Comparison of ENCODE assay signal across 19 cellular contexts in genomic region chr15:75185271-75186029, GRCh38. TPM values are rescaled to one million over a fixed set of nuclear protein-coding genes. Genes with fewer than 3 reads are reported as not detected.
DNase-seq lines count a peak whose midpoint lies in the region; ATAC-seq and TF ChIP-seq lines count a peak whose summit lies in the region.
"Had no signal": no experiment of that assay in that cellular context is flagged by ENCODE, and none has a peak within 500 bp of the region (broad histone marks: within the 10 kb centered on the region; RNA-seq: fewer than 3 reads in every experiment).

No MANE protein-coding gene starts in this region.

- H3K36me3 Mint-ChIP-seq in WTC11 (0 out of 2 replicates have a peak, but pooled peaks cover 2% of the 10 kb centered on the region), T-cell (no peaks in the 10 kb centered on the region)

- no peak overlapping the region for H3K9ac ChIP-seq in Loucy (ENCODE audit: low read depth, low read length, poor library complexity, severe bottlenecking)
- H3K9ac ChIP-seq: KMS-11 had no signal

- H3K27me3 ChIP-seq in Loucy (ENCODE audit: insufficient read depth, low read length, poor library complexity, severe bottlenecking), result no peaks in the 10 kb centered on the region

- CTCF ChIA-PET in WTC11 (lab: Charles Lee), result interaction anchor here (0.9 to 1.8 kb wide), 2 partner anchors 16 to 156 kb away, joined by 3 to 8 read pairs; partner anchors contain the start of gene C15orf39
- CTCF ChIA-PET in T-cell (lab: Charles Lee), result no interaction called here

- H3K4me1 Mint-ChIP-seq in WTC11 (peaks cover 25% of the 10 kb centered on the region), T-cell (peaks cover 0 to 4% (median 4%) of the 10 kb centered on the region in 3 donors)

- H3K9me2 ChIP-seq in Loucy (replicated peaks; ENCODE audit: low read depth, low read length), result no peaks in the 10 kb centered on the region

- H3K4me3 ChIP-seq in Loucy (ENCODE audit: low read length, poor library complexity, severe bottlenecking), result no peak overlapping the region
- H3K4me3 ChIP-seq: GM12878 had no signal

- H3K9me3 Mint-ChIP-seq in WTC11 (peaks cover 13% of the 10 kb centered on the region), T-cell (no peaks in the 10 kb centered on the region)
- H3K9me3 Mint-ChIP-seq: CD4-positive, alpha-beta T cell had no signal

- no peaks in the 10 kb centered on the region for H3K79me2 ChIP-seq in Loucy (ENCODE audit: insufficient read depth, low read length)

- no peaks in the 10 kb centered on the region for H3F3A ChIP-seq in Loucy (ENCODE audit: low read depth)

- no peaks in the 10 kb centered on the region for H3K36me3 ChIP-seq in Loucy (ENCODE audit: insufficient read depth, low read length)

- peak; percentile 32 for ATAC-seq in left ventricle myocardium superior
- ATAC-seq in Right ventricle myocardium inferior, result no peak
- peak; percentile 21; the same call in 1 of the 2 replicates for ATAC-seq in WTC11
- ATAC-seq in T-cell (replicated peaks in 1 of 4), result no peak
- ATAC-seq: SK-N-SH treated with all-trans-retinoic acid at 6 μM for 48 hours had no signal

- POLR2A ChIA-PET in WTC11 (lab: Charles Lee) (interaction anchor here (0.7 kb wide), 1 partner anchor 13 kb away, joined by 5 read pairs; no protein-coding TSS in a partner anchor), T-cell (lab: Charles Lee) (no interaction called here)

- H3K4me1 ChIP-seq in Loucy (ENCODE audit: insufficient read depth, low read length, poor library complexity, severe bottlenecking), result peaks cover 40% of the 10 kb centered on the region

- H2AFZ ChIP-seq in Loucy (ENCODE audit: low read length), result no peak overlapping the region

- no peak overlapping the region for H3K27ac Mint-ChIP-seq in WTC11
- no peak overlapping the region for H3K27ac Mint-ChIP-seq in T-cell
- H3K27ac Mint-ChIP-seq: CD4-positive, alpha-beta T cell had no signal

- DNase-seq in left ventricle myocardium superior (peak; percentile 57), Right ventricle myocardium inferior (ENCODE audit: missing footprints) (no peak), WTC11 (ENCODE audit: low spot score) (no peak), epidermal melanocyte (ENCODE audit: insufficient read length, low spot score) (no peak), T-cell (no peak), T-helper 1 cell (no peak), NCI-H2227 (lab: John Stamatoyannopoulos, UW; ENCODE audit: unreplicated experiment) (no peak)
- DNase-seq: CD4-positive, alpha-beta T cell; NCI-H1105; NCI-H1694; NCI-H2081 treated with DMSO at 0.1 percent for 48 hours; NCI-H748 treated with DMSO at 0.1 percent for 48 hours; OCI-M1; SIG-M5 had no signal

- H3K27me3 Mint-ChIP-seq in WTC11 (ENCODE audit: low read depth), result peaks cover 2% of the 10 kb centered on the region; the same call in 1 of the 2 replicates
- peaks cover 18% of the 10 kb centered on the region in 2 donors for H3K27me3 Mint-ChIP-seq in T-cell

- intact Hi-C loops in left ventricle myocardium superior (cut with micrococcal nuclease), result no loop called here
- intact Hi-C loops in Right ventricle myocardium inferior (cut with DNase I), result no loop called here

- no peaks in the 10 kb centered on the region for H3K9me3 ChIP-seq in Loucy (ENCODE audit: insufficient read depth, low read depth, low read length)

- H3K4me3 Mint-ChIP-seq in WTC11 (no peak overlapping the region), T-cell (no peak overlapping the region)
- H3K4me3 Mint-ChIP-seq: B cell; CD4-positive, alpha-beta T cell had no signal

- peak overlapping the region; percentile 49 for H3K4me2 ChIP-seq in Loucy (ENCODE audit: low read depth, low read length, poor library complexity, severe bottlenecking)
- H3K4me2 ChIP-seq: KMS-11 had no signal

- no peak for TF ChIP-seq CTCF in Loucy (conservative IDR thresholded peaks at IDR 0.05; ENCODE audit: low read length)
- no peak for TF ChIP-seq CTCF in WTC11 (IDR thresholded peaks at IDR 0.05)

- H4K20me1 ChIP-seq in Loucy (ENCODE audit: insufficient read depth, low read length, poor library complexity, severe bottlenecking), result no peaks in the 10 kb centered on the region

TF ChIP-seq in WTC11, 78 proteins besides CTCF, POLR2A, EP300 and RAD21:
- TF ChIP-seq GABPB1 (CRISPR knock-in tag; IDR thresholded peaks at IDR 0.05), result no peak
- no peak for TF ChIP-seq SOX15 (CRISPR knock-in tag; IDR thresholded peaks at IDR 0.05)
- no peak for TF ChIP-seq ARID4B (CRISPR knock-in tag; IDR thresholded peaks at IDR 0.05; ENCODE audit: borderline replicate concordance)

RNA-seq across cellular contexts. Expression of gene C15orf39, which starts 16.2 kb away (rescaled TPM):
- 14.8 TPM for total RNA-seq in left ventricle myocardium superior
- 15.0 TPM for total RNA-seq in Right ventricle myocardium inferior
- 39.9 to 52.8 TPM (median 41.6 TPM) in 3 replicates for total RNA-seq in WTC11 (2021)
- 10 to 100 TPM; 25.2 to 40.3 (median 37.8) TPM for total RNA-seq in T-cell

Comparison
In these comparisons a context has a peak if more than half of its experiments do, and no peak if none do; other contexts are left out.
1. ATAC-seq: peak in left ventricle myocardium superior (single experiment) and WTC11 (single experiment); none in Right ventricle myocardium inferior (single experiment) and T-cell (0 of 4).